In genomic region chrX:101408530-101408836, GRCh38 we compare ENCODE assay signal across 9 cellular contexts. TPM values are rescaled to one million over a fixed set of nuclear protein-coding genes. Genes with fewer than 3 reads are reported as not detected.
DNase-seq lines count a peak whose midpoint lies in the region; ATAC-seq and TF ChIP-seq lines count a peak whose summit lies in the region.
"Had no signal": no experiment of that assay in that cellular context is flagged by ENCODE, and none has a peak within 500 bp of the region (broad histone marks: within the 10 kb centered on the region; RNA-seq: fewer than 3 reads in every experiment).

No MANE protein-coding gene starts in this region.

- no peaks in the 10 kb centered on the region for H3K27me3 Mint-ChIP-seq in activated T-cell treated with anti-CD3 and anti-CD28 coated beads, Interleukin-2, amount 50 U/mL, for 4 hours (ENCODE audit: low read depth)
- peaks cover 2% of the 10 kb centered on the region for H3K27me3 Mint-ChIP-seq in activated CD4-positive, alpha-beta memory T cell treated with anti-CD3 and anti-CD28 coated beads for 36 hours

- peak overlapping the region; percentile 95 for H3K4me3 Mint-ChIP-seq in activated T-cell treated with anti-CD3 and anti-CD28 coated beads, Interleukin-2, amount 50 U/mL, for 4 hours
- peak overlapping the region; percentile 89 for H3K4me3 Mint-ChIP-seq in activated CD4-positive, alpha-beta memory T cell treated with anti-CD3 and anti-CD28 coated beads for 36 hours

- H3K4me3 ChIP-seq in iPS DF 6.9 (ENCODE audit: low read length) (peak overlapping the region; percentile 51; the same call in 1 of the 2 replicates), stomach (peak overlapping the region; percentile 44 to 62 (median 50))

- peaks cover 27% of the 10 kb centered on the region for H3K4me1 Mint-ChIP-seq in activated T-cell treated with anti-CD3 and anti-CD28 coated beads, Interleukin-2, amount 50 U/mL, for 4 hours (ENCODE audit: low read depth)
- peaks cover 28% of the 10 kb centered on the region for H3K4me1 Mint-ChIP-seq in activated CD4-positive, alpha-beta memory T cell treated with anti-CD3 and anti-CD28 coated beads for 36 hours (ENCODE audit: low read depth)

- intact Hi-C loops in activated CD4-positive, alpha-beta memory T cell treated with anti-CD3 and anti-CD28 coated beads for 36 hours (cut with micrococcal nuclease): loop anchor here (1.0 to 10.0 kb wide), 6 partner anchors 10 to 1246 kb away; partner anchors contain the start of genes CENPI, GPRASP1, TIMM8A and ZMAT1
- intact Hi-C loops in stomach (cut with DNase I; ENCODE audit: low total_unique reads): no loop called here

- no CpG with 5 or more reads among the region's 8 CpGs for WGBS in iPS DF 6.9 (ENCODE audit: insufficient coverage, insufficient read length)
- whole genome bisulfite sequencing in stomach, 5 donors: 0 to 34% (median 15%) methylated on average over 7 to 8 of the region's 8 CpGs

- peak overlapping the region; percentile 98 for H3K27ac Mint-ChIP-seq in activated CD4-positive, alpha-beta memory T cell treated with anti-CD3 and anti-CD28 coated beads for 36 hours

- H3K9me3 Mint-ChIP-seq in activated T-cell treated with anti-CD3 and anti-CD28 coated beads, Interleukin-2, amount 50 U/mL, for 4 hours: no peaks in the 10 kb centered on the region
- no peaks in the 10 kb centered on the region for H3K9me3 Mint-ChIP-seq in activated CD4-positive, alpha-beta memory T cell treated with anti-CD3 and anti-CD28 coated beads for 36 hours

- peak; percentile 38 to 42 for ATAC-seq in activated T-cell treated with anti-CD3 and anti-CD28 coated beads, Interleukin-2, amount 50 U/mL, for 4 hours
- no peak for ATAC-seq in GM18907 (IDR thresholded peaks at IDR 0.05; ENCODE audit: unreplicated experiment)

- H3K36me3 ChIP-seq in iPS DF 6.9 (ENCODE audit: control insufficient read depth, insufficient read depth, low read length) (peaks cover 8% of the 10 kb centered on the region; the same call in 1 of the 2 replicates), stomach (peaks cover 3 to 20% (median 14%) of the 10 kb centered on the region in 4 donors)

- H3K9me3 ChIP-seq in iPS DF 6.9 (ENCODE audit: control insufficient read depth, insufficient read depth, low read length): no peaks in the 10 kb centered on the region
- peaks cover 0 to 4% (median 0%) of the 10 kb centered on the region in 4 donors for H3K9me3 ChIP-seq in stomach

- POLR2A ChIA-PET in activated CD4-positive, alpha-beta memory T cell treated with anti-CD3 and anti-CD28 coated beads for 36 hours (lab: Charles Lee): no interaction called here

- H3K27ac ChIP-seq in iPS DF 6.9 (ENCODE audit: low read length): no peak overlapping the region
- peak overlapping the region; percentile 73 to 95 (median 90) for H3K27ac ChIP-seq in stomach

- no peak for TF ChIP-seq POLR2A in stomach (IDR thresholded peaks at IDR 0.05)

- TF ChIP-seq EP300 in stomach (IDR thresholded peaks at IDR 0.05): no peak

- CTCF ChIA-PET in activated CD4-positive, alpha-beta memory T cell treated with anti-CD3 and anti-CD28 coated beads for 36 hours (lab: Charles Lee): no interaction called here

- peaks cover 16% of the 10 kb centered on the region for H3K36me3 Mint-ChIP-seq in activated T-cell treated with anti-CD3 and anti-CD28 coated beads, Interleukin-2, amount 50 U/mL, for 4 hours (ENCODE audit: insufficient read depth)
- H3K36me3 Mint-ChIP-seq in activated CD4-positive, alpha-beta memory T cell treated with anti-CD3 and anti-CD28 coated beads for 36 hours: peaks cover 18% of the 10 kb centered on the region

- no peaks in the 10 kb centered on the region for H3K27me3 ChIP-seq in iPS DF 6.9 (ENCODE audit: control insufficient read depth, insufficient read depth, low read length)
- no peaks in the 10 kb centered on the region for H3K27me3 ChIP-seq in stomach

- no peak for TF ChIP-seq CTCF in stomach (IDR thresholded peaks at IDR 0.05)

- no peak for DNase-seq in activated T-cell treated with anti-CD3 and anti-CD28 coated beads, Interleukin-2, amount 50 U/mL, for 4 hours
- DNase-seq in activated T-cell treated with anti-CD3 and anti-CD28 coated beads, Interleukin-2, amount 50 U/mL, for 48 hours: no peak
- DNase-seq in activated CD4-positive, alpha-beta memory T cell treated with anti-CD3 and anti-CD28 coated beads for 36 hours: no peak
- no peak for DNase-seq in iPS DF 6.9 (ENCODE audit: low read depth, low spot score)
- no peak for DNase-seq in stomach
- DNase-seq in NCI-H2029 (lab: John Stamatoyannopoulos, UW): no peak
- no peak for DNase-seq in NCI-H226

- H3K4me1 ChIP-seq in iPS DF 6.9 (ENCODE audit: control insufficient read depth, insufficient read depth, low read length) (no peaks in the 10 kb centered on the region), stomach (peaks cover 0 to 49% (median 17%) of the 10 kb centered on the region in 4 donors)

RNA-seq across cellular contexts. Expression of gene HNRNPH2, which starts 0.5 kb away (rescaled TPM):
- total RNA-seq in activated T-cell treated with anti-CD3 and anti-CD28 coated beads, Interleukin-2, amount 50 U/mL, for 4 hours: 10 to 100 TPM; 25.3 to 28.7 (median 26.5) TPM
- total RNA-seq in activated CD4-positive, alpha-beta memory T cell treated with anti-CD3 and anti-CD28 coated beads for 36 hours: 10 to 100 TPM; 32.5 to 33.8 TPM
- 10 to 100 TPM in 4 of 5 donors, 1 to 10 TPM in 1; 5.5 to 98.4 (median 15.2) TPM for total RNA-seq in stomach
- polyA plus RNA-seq in stomach: 10 to 100 TPM; 31.6 to 53.5 (median 46.1) TPM

RNA-seq across cellular contexts. Expression of gene GLA, which starts 0.8 kb away (rescaled TPM):
- 10 to 100 TPM; 49.6 to 70.8 (median 62.4) TPM for total RNA-seq in activated T-cell treated with anti-CD3 and anti-CD28 coated beads, Interleukin-2, amount 50 U/mL, for 4 hours
- 10 to 100 TPM; 40.4 to 43.6 TPM for total RNA-seq in activated CD4-positive, alpha-beta memory T cell treated with anti-CD3 and anti-CD28 coated beads for 36 hours
- total RNA-seq in stomach: 10 to 100 TPM in 2 of 5 donors, 1 to 10 TPM in 2, not detected in 1; 6.4 to 19.6 (median 12.7) TPM
- 10 to 100 TPM in 2 of 3 donors, 1 to 10 TPM in 1; 8.1 to 25.6 (median 18.6) TPM for polyA plus RNA-seq in stomach

RNA-seq across cellular contexts. Expression of gene RPL36A, which starts 17.7 kb away (rescaled TPM):
- 100 to 1,000 TPM; 451 to 525 (median 514) TPM for total RNA-seq in activated T-cell treated with anti-CD3 and anti-CD28 coated beads, Interleukin-2, amount 50 U/mL, for 4 hours
- total RNA-seq in activated CD4-positive, alpha-beta memory T cell treated with anti-CD3 and anti-CD28 coated beads for 36 hours: 100 to 1,000 TPM; 364 to 420 TPM
- 1,000 to 10,000 TPM in 2 of 5 donors, 100 to 1,000 TPM in 3; 555 to 1,097 (median 872) TPM for total RNA-seq in stomach
- 1,000 to 10,000 TPM; 2,307 to 3,486 (median 2,694) TPM for polyA plus RNA-seq in stomach

RNA-seq across cellular contexts. Expression of gene BTK, which starts 22.5 kb away (rescaled TPM):
- total RNA-seq in activated T-cell treated with anti-CD3 and anti-CD28 coated beads, Interleukin-2, amount 50 U/mL, for 4 hours: 1 to 10 TPM in 2 of 3 donors, under 1 TPM in 1; 0.61 to 3.4 (median 2.3) TPM
- total RNA-seq in activated CD4-positive, alpha-beta memory T cell treated with anti-CD3 and anti-CD28 coated beads for 36 hours: under 1 TPM; 0.21 to 0.58 TPM
- total RNA-seq in stomach: 1 to 10 TPM in 3 of 5 donors, not detected in 2; 1.3 to 8.7 (median 2.4) TPM
- 1 to 10 TPM; 2.6 to 4.9 (median 3.2) TPM for polyA plus RNA-seq in stomach
- total RNA-seq: dermis microvascular lymphatic vessel endothelial cell had no signal

RNA-seq across cellular contexts. Expression of gene TIMM8A, which starts 59.9 kb away (rescaled TPM):
- total RNA-seq in activated T-cell treated with anti-CD3 and anti-CD28 coated beads, Interleukin-2, amount 50 U/mL, for 4 hours: 10 to 100 TPM; 40.5 to 45.5 (median 42.3) TPM
- 10 to 100 TPM; 21.9 to 23.1 TPM for total RNA-seq in activated CD4-positive, alpha-beta memory T cell treated with anti-CD3 and anti-CD28 coated beads for 36 hours
- total RNA-seq in stomach: 1 to 10 TPM in 4 of 5 donors, not detected in 1; 4.6 to 8.8 (median 7.2) TPM
- polyA plus RNA-seq in stomach: 10 to 100 TPM in 1 of 3 donors, 1 to 10 TPM in 2; 6.9 to 10.9 (median 9.3) TPM
